Comparison of ENCODE assay signal across 2 cellular contexts in the genomic region with DNA sequence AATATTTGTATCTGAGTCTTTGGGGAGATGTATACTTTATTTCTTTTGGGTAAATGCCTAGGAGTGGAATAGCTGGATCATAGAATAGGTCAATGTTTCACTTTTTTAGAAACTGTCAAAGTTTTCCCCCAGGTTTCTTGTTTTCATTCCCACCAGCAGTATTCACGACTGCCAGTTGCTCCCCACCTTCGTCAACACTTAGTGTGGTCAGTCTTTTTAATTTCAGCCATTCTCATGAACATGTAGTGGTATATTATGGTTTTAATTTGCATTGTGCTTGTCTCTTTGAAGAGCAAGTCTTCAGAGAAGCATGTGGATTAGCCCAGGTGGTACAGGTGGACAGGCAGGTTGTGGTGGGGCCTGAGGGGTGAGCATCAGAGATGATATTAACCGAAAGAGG.
TF ChIP-seq lines count a peak whose summit lies in the region.

No MANE protein-coding gene starts in this region.

TF ChIP-seq in HepG2, 621 proteins besides CTCF, POLR2A, EP300 and RAD21:
- TF ChIP-seq, protein P1, sequence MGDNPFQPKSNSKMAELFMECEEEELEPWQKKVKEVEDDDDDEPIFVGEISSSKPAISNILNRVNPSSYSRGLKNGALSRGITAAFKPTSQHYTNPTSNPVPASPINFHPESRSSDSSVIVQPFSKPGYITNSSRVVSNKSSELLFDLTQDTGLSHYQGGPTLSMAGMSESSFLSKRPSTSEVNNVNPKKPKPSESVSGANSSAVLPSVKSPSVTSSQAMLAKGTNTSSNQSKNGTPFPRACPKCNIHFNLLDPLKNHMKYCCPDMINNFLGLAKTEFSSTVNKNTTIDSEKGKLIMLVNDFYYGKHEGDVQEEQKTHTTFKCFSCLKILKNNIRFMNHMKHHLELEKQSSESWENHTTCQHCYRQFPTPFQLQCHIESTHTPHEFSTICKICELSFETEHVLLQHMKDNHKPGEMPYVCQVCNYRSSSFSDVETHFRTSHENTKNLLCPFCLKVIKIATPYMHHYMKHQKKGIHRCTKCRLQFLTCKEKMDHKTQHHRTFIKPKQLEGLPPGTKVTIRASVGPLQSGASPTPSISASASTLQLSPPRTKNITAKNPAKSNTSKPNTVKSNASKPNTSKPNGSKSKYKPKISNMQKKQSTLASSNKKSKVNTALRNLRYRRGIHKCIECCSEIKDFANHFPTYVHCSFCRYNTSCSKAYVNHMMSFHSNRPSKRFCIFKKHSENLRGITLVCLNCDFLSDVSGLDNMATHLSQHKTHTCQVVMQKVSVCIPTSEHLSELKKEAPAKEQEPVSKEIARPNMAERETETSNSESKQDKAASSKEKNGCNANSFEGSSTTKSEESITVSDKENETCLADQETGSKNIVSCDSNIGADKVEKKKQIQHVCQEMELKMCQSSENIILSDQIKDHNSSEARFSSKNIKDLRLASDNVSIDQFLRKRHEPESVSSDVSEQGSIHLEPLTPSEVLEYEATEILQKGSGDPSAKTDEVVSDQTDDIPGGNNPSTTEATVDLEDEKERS (CRISPR knock-in tag; IDR thresholded peaks at IDR 0.05): no peak
- TF ChIP-seq ZNF7 (CRISPR knock-in tag; IDR thresholded peaks at IDR 0.05) (peak; percentile 80), ZNF496 (CRISPR knock-in tag; IDR thresholded peaks at IDR 0.05; ENCODE audit: insufficient replicate concordance) (no peak)
TF ChIP-seq in HepG2: peak in this region for 1.

TF ChIP-seq in H1, 55 proteins besides CTCF, POLR2A, EP300 and RAD21:
- TF ChIP-seq JUN (IDR thresholded peaks at IDR 0.05; ENCODE audit: low read depth, low read length) (no peak), CHD7 (IDR thresholded peaks at IDR 0.05; ENCODE audit: insufficient replicate concordance, low read length) (no peak), GTF2F1 (IDR thresholded peaks at IDR 0.05; ENCODE audit: borderline replicate concordance, low read depth, low read length) (no peak), E2F6 (IDR thresholded peaks at IDR 0.05) (no peak)
